In the genomic region with DNA sequence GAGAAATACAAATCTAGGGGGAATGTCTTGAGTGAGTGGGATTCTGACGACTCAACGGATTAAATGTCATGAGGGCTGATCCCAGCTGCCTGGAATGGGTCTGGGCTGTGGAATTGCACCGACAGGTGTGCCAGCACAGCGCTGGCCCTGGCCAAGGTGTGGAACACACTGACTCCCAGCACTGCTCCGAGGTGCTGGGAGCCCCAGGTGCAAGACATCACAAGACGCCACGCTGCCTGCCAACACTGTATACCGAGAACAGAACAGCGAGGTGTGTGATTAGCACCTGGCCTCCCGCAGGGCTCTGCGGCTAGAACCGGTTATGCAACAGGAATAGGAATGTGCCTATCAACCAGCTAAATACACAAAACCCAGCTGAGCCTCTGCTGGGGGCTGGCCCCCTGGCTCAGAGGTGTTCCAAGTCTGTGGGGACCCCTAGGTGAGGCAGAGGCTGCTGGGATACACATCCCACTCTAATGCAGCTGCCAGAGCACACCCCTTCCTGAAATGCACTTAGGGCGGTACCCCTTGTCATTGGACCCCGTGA, we compare ENCODE assay signal across 9 cellular contexts. TPM values are rescaled to one million over a fixed set of nuclear protein-coding genes. Genes with fewer than 3 reads are reported as not detected.
DNase-seq lines count a peak whose midpoint lies in the region; ATAC-seq, FAIRE-seq and TF ChIP-seq lines count a peak whose summit lies in the region.
"Had no signal": no experiment of that assay in that cellular context is flagged by ENCODE, and none has a peak within 500 bp of the region (broad histone marks: within the 10 kb centered on the region; RNA-seq: fewer than 3 reads in every experiment).

No MANE protein-coding gene starts in this region.

- WGBS in A549 (ENCODE audit: missing lambda C conversion rate), result 82% methylated on average over 13 of the region's 14 CpGs

- ATAC-seq in A549 (no peak), left lung (peak; percentile 93), GM19467 (IDR thresholded peaks at IDR 0.05; ENCODE audit: unreplicated experiment) (no peak)

- H3K9me3 ChIP-seq in A549 (no peaks in the 10 kb centered on the region), MM.1S (replicated peaks; ENCODE audit: insufficient read depth, low read length) (no peaks in the 10 kb centered on the region), left lung (no peaks in the 10 kb centered on the region)
- no peaks in the 10 kb centered on the region for H3K9me3 ChIP-seq in effector memory CD4-positive, alpha-beta T cell (ENCODE audit: control insufficient read depth, low read length)

- intact Hi-C loops in left lung (cut with DNase I), result no loop called here

- peak overlapping the region; percentile 39 for H3K9ac ChIP-seq in MM.1S (ENCODE audit: low read length)

- TF ChIP-seq EP300 in A549 (IDR thresholded peaks at IDR 0.05), result no peak

- FAIRE-seq in A549 (lab: Jason Lieb, UNC), result no peak
- FAIRE-seq: frontal cortex had no signal

- no peak overlapping the region for H2AFZ ChIP-seq in MM.1S (ENCODE audit: low read length)

- H3K4me1 ChIP-seq in A549 (no peaks in the 10 kb centered on the region), MM.1S (ENCODE audit: low read length) (peaks cover 52% of the 10 kb centered on the region), left lung (peaks cover 0 to 6% of the 10 kb centered on the region in 2 donors)
- H3K4me1 ChIP-seq in effector memory CD4-positive, alpha-beta T cell (ENCODE audit: control insufficient read depth, insufficient read depth, low read length, poor library complexity, severe bottlenecking), result no peaks in the 10 kb centered on the region

- H3K4me2 ChIP-seq in A549, result no peak overlapping the region
- peak overlapping the region; percentile 57 for H3K4me2 ChIP-seq in MM.1S (ENCODE audit: low read depth, low read length)

- no peaks in the 10 kb centered on the region for H3K9me2 ChIP-seq in MM.1S (replicated peaks; ENCODE audit: insufficient read depth, low read length)

- no peak for TF ChIP-seq POLR2A in A549 (IDR thresholded peaks at IDR 0.05; ENCODE audit: low read length)

- TF ChIP-seq CTCF in A549 (IDR thresholded peaks at IDR 0.05) (no peak), MM.1S (IDR thresholded peaks at IDR 0.05; ENCODE audit: low read length) (peak; percentile 22), RWPE1 (conservative IDR thresholded peaks at IDR 0.05; ENCODE audit: low read depth) (no peak), left lung (IDR thresholded peaks at IDR 0.05) (no peak)

- peaks cover 42% of the 10 kb centered on the region for H3F3A ChIP-seq in MM.1S (ENCODE audit: insufficient read depth, low read length)

- no peak overlapping the region for H3K4me3 ChIP-seq in A549
- no peak overlapping the region for H3K4me3 ChIP-seq in MM.1S (ENCODE audit: low read length)
- H3K4me3 ChIP-seq in left lung, result no peak overlapping the region
- no peak overlapping the region for H3K4me3 ChIP-seq in effector memory CD4-positive, alpha-beta T cell (ENCODE audit: insufficient read depth, low read depth, low read length, poor library complexity, severe bottlenecking)

- H3K79me2 ChIP-seq in MM.1S (ENCODE audit: low read length), result peaks cover 30% of the 10 kb centered on the region

- no peaks in the 10 kb centered on the region for H3K36me3 ChIP-seq in MM.1S (replicated peaks; ENCODE audit: insufficient read depth, low read length)
- H3K36me3 ChIP-seq in left lung, result peaks cover 0 to 67% of the 10 kb centered on the region in 2 donors
- H3K36me3 ChIP-seq in effector memory CD4-positive, alpha-beta T cell (ENCODE audit: control insufficient read depth, insufficient read depth, low read length), result peaks cover 55% of the 10 kb centered on the region

- POLR2A ChIA-PET in A549 (lab: Yijun Ruan, JAX), result no interaction called here
- POLR2A ChIA-PET in RWPE1 (lab: Yijun Ruan, JAX; ENCODE audit: low non-redundant PET), result no interaction called here

- DNase-seq in A549 (ENCODE audit: low read depth in 1 of 2, low spot score in 1 of 2) (no peak), MM.1S (peak; percentile 95), RWPE1 (ENCODE audit: low spot score) (peak; percentile 64), left lung (peak; percentile 84 to 88), NCI-H1436 (lab: John Stamatoyannopoulos, UW) (no peak)
- DNase-seq in effector memory CD4-positive, alpha-beta T cell, result no peak
- no peak for DNase-seq in activated CD8-positive, alpha-beta memory T cell treated with anti-CD3 and anti-CD28 coated beads, Interleukin-2, amount 50 U/mL, for 4 hours

- CTCF ChIA-PET in A549 (lab: Yijun Ruan, JAX), result interaction anchor here (1.0 to 1.6 kb wide), 3 partner anchors 23 to 48 kb away, joined by 3 to 5 read pairs (median 4); no protein-coding TSS in a partner anchor
- CTCF ChIA-PET in RWPE1 (lab: Yijun Ruan, JAX), result interaction anchor here (0.6 to 0.7 kb wide), 2 partner anchors 13 to 20 kb away, joined by 3 read pairs; no protein-coding TSS in a partner anchor

- H4K20me1 ChIP-seq in MM.1S (ENCODE audit: insufficient read depth, low read length), result no peaks in the 10 kb centered on the region

- no peak for TF ChIP-seq RAD21 in A549 (conservative IDR thresholded peaks at IDR 0.05 in 1 of 2, IDR thresholded peaks at IDR 0.05 in 1 of 2)

- H3K27me3 ChIP-seq in MM.1S (replicated peaks; ENCODE audit: insufficient read depth, low read length) (no peaks in the 10 kb centered on the region), left lung (no peaks in the 10 kb centered on the region)
- H3K27me3 ChIP-seq in effector memory CD4-positive, alpha-beta T cell (replicated peaks; ENCODE audit: control insufficient read depth, insufficient read depth, low read length, poor library complexity, severe bottlenecking), result no peaks in the 10 kb centered on the region

- H3K27ac ChIP-seq in A549 (no peak overlapping the region), MM.1S (ENCODE audit: low read length) (peak overlapping the region; percentile 85), RWPE1 (no peak overlapping the region), left lung (peak overlapping the region in 1 of 2 donors; percentile 21)
- no peak overlapping the region for H3K27ac ChIP-seq in effector memory CD4-positive, alpha-beta T cell (ENCODE audit: insufficient read depth, low read length, poor library complexity, severe bottlenecking)

TF ChIP-seq in A549, 52 proteins besides CTCF, POLR2A, EP300 and RAD21:
- TF ChIP-seq MAFK (IDR thresholded peaks at IDR 0.05; ENCODE audit: partially characterized antibody) (peak; percentile 36), ZC3H11A (IDR thresholded peaks at IDR 0.05) (no peak)
TF ChIP-seq in A549: peak in this region for 1.

RNA-seq across cellular contexts. Expression of gene APMAP, which starts 24.8 kb away (rescaled TPM):
- polyA plus RNA-seq in A549 (2011; rRNA removed) (113 and 118 TPM in 2 replicates), A549 (2017; fragmentation: RNase III; extraction: RNeasy Plus Mini Kit Qiagen cat#74134 plus additional on column Dnase treatment) (137 to 141 TPM (median 139 TPM) in 3 replicates)
- polyA plus RNA-seq in A549 (2012; cell fraction: cytosol; rRNA removed), result 83.8 and 86.7 TPM in 2 replicates
- 100 and 130 TPM in 2 replicates for polyA plus RNA-seq in A549 (2012; cell fraction: nucleus; rRNA removed)
- polyA minus RNA-seq in A549 (2011; rRNA and poly(A)+ RNA removed), result 42.3 and 45.4 TPM in 2 replicates
- total RNA-seq in left lung, result 10 to 100 TPM; 82.5 to 83.6 TPM

RNA-seq across cellular contexts. Expression of gene ACSS1, which starts 40.6 kb away (rescaled TPM):
- polyA plus RNA-seq in A549 (2011; rRNA removed) (7.2 and 8.5 TPM in 2 replicates), A549 (2017; fragmentation: RNase III; extraction: RNeasy Plus Mini Kit Qiagen cat#74134 plus additional on column Dnase treatment) (7.6 to 8.1 TPM (median 7.6 TPM) in 3 replicates)
- polyA plus RNA-seq in A549 (2012; cell fraction: cytosol; rRNA removed), result 9.8 and 12.0 TPM in 2 replicates
- polyA plus RNA-seq in A549 (2012; cell fraction: nucleus; rRNA removed), result 23.9 and 27.6 TPM in 2 replicates
- 14.7 TPM in 2 replicates for polyA minus RNA-seq in A549 (2011; rRNA and poly(A)+ RNA removed)
- total RNA-seq in left lung, result 10 to 100 TPM; 26.6 to 40.7 TPM

Comparison
In these comparisons a context has a peak if more than half of its experiments do, and no peak if none do; other contexts are left out.
1. DNase-seq: peak in MM.1S (single experiment), RWPE1 (single experiment) and left lung (2 of 2); none in A549 (0 of 2), effector memory CD4-positive, alpha-beta T cell (0 of 3), activated CD8-positive, alpha-beta memory T cell treated with anti-CD3 and anti-CD28 coated beads, Interleukin-2, amount 50 U/mL, for 4 hours (single experiment) and NCI-H1436 (single experiment).